In the genomic region with DNA sequence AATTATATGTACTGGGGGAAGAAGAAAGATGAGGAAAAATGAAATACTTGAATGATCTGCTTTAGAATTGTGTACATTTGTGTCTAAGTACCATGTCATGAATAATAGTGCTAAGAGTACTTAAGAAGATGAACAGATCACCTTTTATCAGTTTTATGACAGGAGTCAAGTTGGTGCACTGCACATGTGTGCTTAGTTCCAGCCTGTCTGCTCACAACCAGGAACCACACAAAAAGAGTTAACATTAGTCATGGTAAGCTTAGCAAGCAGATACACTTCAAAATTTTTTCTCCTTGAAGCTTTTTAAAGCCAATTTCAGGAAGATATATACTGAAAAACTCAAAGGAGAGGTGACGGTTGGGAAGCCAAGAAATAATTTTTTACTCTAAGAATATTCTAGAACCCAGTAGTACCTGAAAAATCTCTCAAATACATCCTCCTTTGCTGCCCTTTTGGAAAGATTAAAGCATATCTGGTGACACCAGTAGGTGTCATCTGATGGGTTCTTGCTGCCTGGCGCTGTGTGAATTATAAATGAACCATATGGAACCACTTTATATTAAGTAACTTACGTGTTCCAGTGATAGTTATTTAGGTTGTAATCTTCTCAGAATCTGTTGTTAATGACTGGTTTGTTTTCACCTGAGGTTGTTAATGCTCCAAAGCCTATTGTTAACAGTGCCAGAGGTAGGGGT, we compare ENCODE assay signal across 24 cellular contexts.
A peak's percentile ranks its signal among the peaks of the same experiment; 100 is the strongest.
DNase-seq lines count a peak whose midpoint lies in the region; TF ChIP-seq lines count a peak whose summit lies in the region.
"Had no signal": no experiment of that assay in that cellular context is flagged by ENCODE, and none has a peak within 500 bp of the region (broad histone marks: within the 10 kb centered on the region; RNA-seq: fewer than 3 reads in every experiment).

No MANE protein-coding gene starts in this region.

- H3K27me3 ChIP-seq in neural progenitor cell = no peaks in the 10 kb centered on the region
- H3K27me3 ChIP-seq: foreskin keratinocyte, SJSA1, thyroid gland had no signal

- H2AFZ ChIP-seq in neural progenitor cell (replicated peaks) = no peak overlapping the region

- DNase-seq in NCI-H82 (lab: John Stamatoyannopoulos, UW) = peak; percentile 34
- no peak for DNase-seq in NCI-H82 treated with DMSO at 0.1 percent for 48 hours (lab: John Stamatoyannopoulos, UW; ENCODE audit: unreplicated experiment)
- DNase-seq in NCI-H524 (lab: John Stamatoyannopoulos, UW) = peak; percentile 55 to 94
- DNase-seq in amniotic epithelial cell (ENCODE audit: low read depth) = peak; percentile 64
- DNase-seq in neural progenitor cell (ENCODE audit: low spot score) = no peak
- no peak for DNase-seq in cerebellar nuclear complex (lab: John Stamatoyannopoulos, UW)
- DNase-seq in NCI-H774 (lab: John Stamatoyannopoulos, UW) = no peak
- DNase-seq: activated B cell treated with CpG ODN at 0.5 μM for 24 hours; activated CD4-positive, alpha-beta T cell treated with anti-CD3 and anti-CD28 coated beads, Interleukin-2, amount 10 ng/mL, durations not matched to agents 7 days and 5 days; activated effector memory CD4-positive, alpha-beta T cell treated with anti-CD3 and anti-CD28 coated beads, Interleukin-2, amount 50 U/mL, for 16 hours; activated T-cell treated with anti-CD3 and anti-CD28 coated beads, Interleukin-2, amount 50 U/mL, for 24 hours; CD8-positive, alpha-beta memory T cell; effector memory CD8-positive, alpha-beta T cell; foreskin keratinocyte; NCI-H2081 treated with DMSO at 0.1 percent for 48 hours; NCI-H526 treated with DMSO at 0.1 percent for 48 hours; RPMI8226; stimulated activated CD4-positive, alpha-beta T cell treated with anti-CD3 and anti-CD28 coated beads, Interleukin-2, amount 100 ng/mL, for 48 hours; thyroid gland had no signal

- H4K20me1 ChIP-seq in neural progenitor cell (ENCODE audit: low read depth) = peaks cover 45% of the 10 kb centered on the region

- H3K36me3 Mint-ChIP-seq in neural progenitor cell = peaks cover 70% of the 10 kb centered on the region

- TF ChIP-seq CTCF in neural progenitor cell (IDR thresholded peaks at IDR 0.05) = no peak

- H3K4me3 Mint-ChIP-seq in neural progenitor cell = no peak overlapping the region
- H3K4me3 Mint-ChIP-seq: activated B cell treated with CpG ODN at 0.5 μM for 24 hours; activated CD4-positive, alpha-beta T cell treated with anti-CD3 and anti-CD28 coated beads, Interleukin-2, amount 10 ng/mL, durations not matched to agents 7 days and 5 days; activated T-cell treated with anti-CD3 and anti-CD28 coated beads, Interleukin-2, amount 50 U/mL, for 24 hours; CD8-positive, alpha-beta memory T cell; effector memory CD8-positive, alpha-beta T cell had no signal

- peaks cover 1% of the 10 kb centered on the region for H3F3A ChIP-seq in neural progenitor cell (ENCODE audit: low read depth)

- H3K4me1 ChIP-seq in neural progenitor cell = no peaks in the 10 kb centered on the region
- H3K4me1 ChIP-seq: foreskin keratinocyte, prostate gland, SJSA1 had no signal

- H3K4me1 Mint-ChIP-seq in neural progenitor cell = peaks cover 16% of the 10 kb centered on the region

- H3K27me3 Mint-ChIP-seq in neural progenitor cell (ENCODE audit: insufficient read depth, low read depth) = peaks cover 5% of the 10 kb centered on the region
- H3K27me3 Mint-ChIP-seq: activated B cell treated with CpG ODN at 0.5 μM for 24 hours; activated CD4-positive, alpha-beta T cell treated with anti-CD3 and anti-CD28 coated beads, Interleukin-2, amount 10 ng/mL, durations not matched to agents 7 days and 5 days; activated T-cell treated with anti-CD3 and anti-CD28 coated beads, Interleukin-2, amount 50 U/mL, for 24 hours; CD8-positive, alpha-beta memory T cell; effector memory CD8-positive, alpha-beta T cell had no signal

- no peak overlapping the region for H3K27ac ChIP-seq in neural progenitor cell
- H3K27ac ChIP-seq: foreskin keratinocyte, HL-60, KMS-11, prostate gland, SJSA1 had no signal

- H3K27ac Mint-ChIP-seq in neural progenitor cell = peak overlapping the region; percentile 48
- H3K27ac Mint-ChIP-seq: activated B cell treated with CpG ODN at 0.5 μM for 24 hours; activated CD4-positive, alpha-beta T cell treated with anti-CD3 and anti-CD28 coated beads, Interleukin-2, amount 10 ng/mL, durations not matched to agents 7 days and 5 days; activated T-cell treated with anti-CD3 and anti-CD28 coated beads, Interleukin-2, amount 50 U/mL, for 24 hours had no signal

- H3K9ac ChIP-seq in neural progenitor cell = no peak overlapping the region
- H3K9ac ChIP-seq: KMS-11 had no signal

- H3K79me2 ChIP-seq in neural progenitor cell (ENCODE audit: low read depth) = peaks cover 98% of the 10 kb centered on the region

- H3K4me2 ChIP-seq in neural progenitor cell = no peak overlapping the region
- H3K4me2 ChIP-seq: KMS-11 had no signal

- H3K4me3 ChIP-seq in neural progenitor cell = no peak overlapping the region
- H3K4me3 ChIP-seq: HAP-1, prostate gland, SJSA1, thyroid gland had no signal

- no peaks in the 10 kb centered on the region for H3K9me3 ChIP-seq in neural progenitor cell (ENCODE audit: low read depth)
- H3K9me3 ChIP-seq: HAP-1, prostate gland, SJSA1, thyroid gland had no signal

- no peaks in the 10 kb centered on the region for H3K36me3 ChIP-seq in neural progenitor cell
- H3K36me3 ChIP-seq: HAP-1, prostate gland, thyroid gland had no signal

- H3K9me3 Mint-ChIP-seq in neural progenitor cell = peaks cover 10% of the 10 kb centered on the region
- H3K9me3 Mint-ChIP-seq: activated B cell treated with CpG ODN at 0.5 μM for 24 hours; activated T-cell treated with anti-CD3 and anti-CD28 coated beads, Interleukin-2, amount 50 U/mL, for 24 hours; CD8-positive, alpha-beta memory T cell; effector memory CD8-positive, alpha-beta T cell had no signal

Comparison
In these comparisons a context has a peak if more than half of its experiments do, and no peak if none do; other contexts are left out.
1. DNase-seq: peak in NCI-H82 (single experiment), NCI-H524 (2 of 2) and amniotic epithelial cell (single experiment); none in NCI-H82 treated with DMSO at 0.1 percent for 48 hours (single experiment), neural progenitor cell (single experiment), cerebellar nuclear complex (0 of 2) and NCI-H774 (single experiment).